1 cellular context compared by ENCODE assay signal in genomic region chr18:29096380-29096779, GRCh38.
TF ChIP-seq lines count a peak whose summit lies in the region.

No MANE protein-coding gene starts in this region.

TF ChIP-seq in GM23338, 12 proteins besides CTCF, POLR2A, EP300 and RAD21:
- TF ChIP-seq, protein P1, sequence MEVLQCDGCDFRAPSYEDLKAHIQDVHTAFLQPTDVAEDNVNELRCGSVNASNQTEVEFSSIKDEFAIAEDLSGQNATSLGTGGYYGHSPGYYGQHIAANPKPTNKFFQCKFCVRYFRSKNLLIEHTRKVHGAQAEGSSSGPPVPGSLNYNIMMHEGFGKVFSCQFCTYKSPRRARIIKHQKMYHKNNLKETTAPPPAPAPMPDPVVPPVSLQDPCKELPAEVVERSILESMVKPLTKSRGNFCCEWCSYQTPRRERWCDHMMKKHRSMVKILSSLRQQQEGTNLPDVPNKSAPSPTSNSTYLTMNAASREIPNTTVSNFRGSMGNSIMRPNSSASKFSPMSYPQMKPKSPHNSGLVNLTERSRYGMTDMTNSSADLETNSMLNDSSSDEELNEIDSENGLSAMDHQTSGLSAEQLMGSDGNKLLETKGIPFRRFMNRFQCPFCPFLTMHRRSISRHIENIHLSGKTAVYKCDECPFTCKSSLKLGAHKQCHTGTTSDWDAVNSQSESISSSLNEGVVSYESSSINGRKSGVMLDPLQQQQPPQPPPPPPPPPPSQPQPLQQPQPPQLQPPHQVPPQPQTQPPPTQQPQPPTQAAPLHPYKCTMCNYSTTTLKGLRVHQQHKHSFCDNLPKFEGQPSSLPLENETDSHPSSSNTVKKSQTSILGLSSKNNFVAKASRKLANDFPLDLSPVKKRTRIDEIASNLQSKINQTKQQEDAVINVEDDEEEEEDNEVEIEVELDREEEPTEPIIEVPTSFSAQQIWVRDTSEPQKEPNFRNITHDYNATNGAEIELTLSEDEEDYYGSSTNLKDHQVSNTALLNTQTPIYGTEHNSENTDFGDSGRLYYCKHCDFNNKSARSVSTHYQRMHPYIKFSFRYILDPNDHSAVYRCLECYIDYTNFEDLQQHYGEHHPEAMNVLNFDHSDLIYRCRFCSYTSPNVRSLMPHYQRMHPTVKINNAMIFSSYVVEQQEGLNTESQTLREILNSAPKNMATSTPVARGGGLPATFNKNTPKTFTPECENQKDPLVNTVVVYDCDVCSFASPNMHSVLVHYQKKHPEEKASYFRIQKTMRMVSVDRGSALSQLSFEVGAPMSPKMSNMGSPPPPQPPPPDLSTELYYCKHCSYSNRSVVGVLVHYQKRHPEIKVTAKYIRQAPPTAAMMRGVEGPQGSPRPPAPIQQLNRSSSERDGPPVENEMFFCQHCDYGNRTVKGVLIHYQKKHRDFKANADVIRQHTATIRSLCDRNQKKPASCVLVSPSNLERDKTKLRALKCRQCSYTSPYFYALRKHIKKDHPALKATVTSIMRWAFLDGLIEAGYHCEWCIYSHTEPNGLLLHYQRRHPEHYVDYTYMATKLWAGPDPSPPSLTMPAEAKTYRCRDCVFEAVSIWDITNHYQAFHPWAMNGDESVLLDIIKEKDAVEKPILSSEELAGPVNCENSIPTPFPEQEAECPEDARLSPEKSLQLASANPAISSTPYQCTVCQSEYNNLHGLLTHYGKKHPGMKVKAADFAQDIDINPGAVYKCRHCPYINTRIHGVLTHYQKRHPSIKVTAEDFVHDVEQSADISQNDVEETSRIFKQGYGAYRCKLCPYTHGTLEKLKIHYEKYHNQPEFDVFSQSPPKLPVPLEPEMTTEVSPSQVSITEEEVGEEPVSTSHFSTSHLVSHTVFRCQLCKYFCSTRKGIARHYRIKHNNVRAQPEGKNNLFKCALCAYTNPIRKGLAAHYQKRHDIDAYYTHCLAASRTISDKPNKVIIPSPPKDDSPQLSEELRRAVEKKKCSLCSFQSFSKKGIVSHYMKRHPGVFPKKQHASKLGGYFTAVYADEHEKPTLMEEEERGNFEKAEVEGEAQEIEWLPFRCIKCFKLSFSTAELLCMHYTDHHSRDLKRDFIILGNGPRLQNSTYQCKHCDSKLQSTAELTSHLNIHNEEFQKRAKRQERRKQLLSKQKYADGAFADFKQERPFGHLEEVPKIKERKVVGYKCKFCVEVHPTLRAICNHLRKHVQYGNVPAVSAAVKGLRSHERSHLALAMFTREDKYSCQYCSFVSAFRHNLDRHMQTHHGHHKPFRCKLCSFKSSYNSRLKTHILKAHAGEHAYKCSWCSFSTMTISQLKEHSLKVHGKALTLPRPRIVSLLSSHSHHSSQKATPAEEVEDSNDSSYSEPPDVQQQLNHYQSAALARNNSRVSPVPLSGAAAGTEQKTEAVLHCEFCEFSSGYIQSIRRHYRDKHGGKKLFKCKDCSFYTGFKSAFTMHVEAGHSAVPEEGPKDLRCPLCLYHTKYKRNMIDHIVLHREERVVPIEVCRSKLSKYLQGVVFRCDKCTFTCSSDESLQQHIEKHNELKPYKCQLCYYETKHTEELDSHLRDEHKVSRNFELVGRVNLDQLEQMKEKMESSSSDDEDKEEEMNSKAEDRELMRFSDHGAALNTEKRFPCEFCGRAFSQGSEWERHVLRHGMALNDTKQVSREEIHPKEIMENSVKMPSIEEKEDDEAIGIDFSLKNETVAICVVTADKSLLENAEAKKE (CRISPR knock-in tag; IDR thresholded peaks at IDR 0.05) = no peak
- TF ChIP-seq EZH2 (IDR thresholded peaks at IDR 0.05; ENCODE audit: low read depth, unreplicated experiment) = no peak
- no peak for TF ChIP-seq NANOG (IDR thresholded peaks at IDR 0.05; ENCODE audit: borderline replicate concordance)
- no peak for TF ChIP-seq POLR2AphosphoS5 (IDR thresholded peaks at IDR 0.05; ENCODE audit: low read depth)
- no peak for TF ChIP-seq EZH2phosphoT487 (IDR thresholded peaks at IDR 0.05; ENCODE audit: unreplicated experiment)
- TF ChIP-seq, protein P2, sequence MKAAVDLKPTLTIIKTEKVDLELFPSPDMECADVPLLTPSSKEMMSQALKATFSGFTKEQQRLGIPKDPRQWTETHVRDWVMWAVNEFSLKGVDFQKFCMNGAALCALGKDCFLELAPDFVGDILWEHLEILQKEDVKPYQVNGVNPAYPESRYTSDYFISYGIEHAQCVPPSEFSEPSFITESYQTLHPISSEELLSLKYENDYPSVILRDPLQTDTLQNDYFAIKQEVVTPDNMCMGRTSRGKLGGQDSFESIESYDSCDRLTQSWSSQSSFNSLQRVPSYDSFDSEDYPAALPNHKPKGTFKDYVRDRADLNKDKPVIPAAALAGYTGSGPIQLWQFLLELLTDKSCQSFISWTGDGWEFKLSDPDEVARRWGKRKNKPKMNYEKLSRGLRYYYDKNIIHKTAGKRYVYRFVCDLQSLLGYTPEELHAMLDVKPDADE (IDR thresholded peaks at IDR 0.05) = no peak
- TF ChIP-seq ZNF114 (CRISPR knock-in tag; IDR thresholded peaks at IDR 0.05) = no peak
- TF ChIP-seq, protein P3, sequence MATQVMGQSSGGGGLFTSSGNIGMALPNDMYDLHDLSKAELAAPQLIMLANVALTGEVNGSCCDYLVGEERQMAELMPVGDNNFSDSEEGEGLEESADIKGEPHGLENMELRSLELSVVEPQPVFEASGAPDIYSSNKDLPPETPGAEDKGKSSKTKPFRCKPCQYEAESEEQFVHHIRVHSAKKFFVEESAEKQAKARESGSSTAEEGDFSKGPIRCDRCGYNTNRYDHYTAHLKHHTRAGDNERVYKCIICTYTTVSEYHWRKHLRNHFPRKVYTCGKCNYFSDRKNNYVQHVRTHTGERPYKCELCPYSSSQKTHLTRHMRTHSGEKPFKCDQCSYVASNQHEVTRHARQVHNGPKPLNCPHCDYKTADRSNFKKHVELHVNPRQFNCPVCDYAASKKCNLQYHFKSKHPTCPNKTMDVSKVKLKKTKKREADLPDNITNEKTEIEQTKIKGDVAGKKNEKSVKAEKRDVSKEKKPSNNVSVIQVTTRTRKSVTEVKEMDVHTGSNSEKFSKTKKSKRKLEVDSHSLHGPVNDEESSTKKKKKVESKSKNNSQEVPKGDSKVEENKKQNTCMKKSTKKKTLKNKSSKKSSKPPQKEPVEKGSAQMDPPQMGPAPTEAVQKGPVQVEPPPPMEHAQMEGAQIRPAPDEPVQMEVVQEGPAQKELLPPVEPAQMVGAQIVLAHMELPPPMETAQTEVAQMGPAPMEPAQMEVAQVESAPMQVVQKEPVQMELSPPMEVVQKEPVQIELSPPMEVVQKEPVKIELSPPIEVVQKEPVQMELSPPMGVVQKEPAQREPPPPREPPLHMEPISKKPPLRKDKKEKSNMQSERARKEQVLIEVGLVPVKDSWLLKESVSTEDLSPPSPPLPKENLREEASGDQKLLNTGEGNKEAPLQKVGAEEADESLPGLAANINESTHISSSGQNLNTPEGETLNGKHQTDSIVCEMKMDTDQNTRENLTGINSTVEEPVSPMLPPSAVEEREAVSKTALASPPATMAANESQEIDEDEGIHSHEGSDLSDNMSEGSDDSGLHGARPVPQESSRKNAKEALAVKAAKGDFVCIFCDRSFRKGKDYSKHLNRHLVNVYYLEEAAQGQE (IDR thresholded peaks at IDR 0.05; ENCODE audit: unreplicated experiment) = no peak
- no peak for TF ChIP-seq ZNF331 (CRISPR knock-in tag; IDR thresholded peaks at IDR 0.05; ENCODE audit: low read depth)
- no peak for TF ChIP-seq STAT1 (IDR thresholded peaks at IDR 0.05; ENCODE audit: unreplicated experiment)
- TF ChIP-seq JUNB (IDR thresholded peaks at IDR 0.05; ENCODE audit: unreplicated experiment) = no peak
- TF ChIP-seq CREB1 (CRISPR knock-in tag; IDR thresholded peaks at IDR 0.05; ENCODE audit: low read depth) = no peak
